In the genomic region with DNA sequence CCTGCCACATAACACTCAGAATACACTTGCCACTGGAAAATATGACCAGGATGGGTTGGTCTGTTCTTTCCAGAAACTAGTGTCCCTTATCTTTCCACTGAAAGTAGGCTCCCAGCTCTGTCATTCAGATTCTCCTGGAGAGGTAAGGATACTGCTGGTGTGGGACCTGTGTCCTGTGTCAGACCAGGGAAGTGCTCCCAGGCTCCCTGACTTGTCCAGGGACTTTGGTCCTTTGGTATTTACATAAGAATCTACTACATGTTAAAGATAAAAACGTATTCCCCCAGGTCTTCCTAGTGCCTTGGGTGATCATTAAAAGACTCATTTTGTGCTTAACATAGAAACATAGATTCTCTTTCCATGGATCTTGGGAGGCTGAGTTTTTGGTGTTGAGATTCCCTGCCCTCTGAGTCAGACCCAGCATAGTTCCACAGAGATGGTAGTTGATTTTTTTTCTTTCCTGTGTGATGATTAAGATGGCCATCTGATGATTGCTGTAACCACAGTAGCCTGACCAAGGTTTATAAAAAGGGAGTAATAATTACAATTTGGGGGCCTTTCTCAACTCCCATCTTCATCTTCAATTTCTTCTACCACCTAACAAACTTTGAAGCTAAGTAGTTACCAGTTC, we compare ENCODE assay signal across 1 cellular context.
TF ChIP-seq lines count a peak whose summit lies in the region.

No MANE protein-coding gene starts in this region.

TF ChIP-seq in GM23338, 12 proteins besides CTCF, POLR2A, EP300 and RAD21 (continued from another document):
- TF ChIP-seq, protein P1, sequence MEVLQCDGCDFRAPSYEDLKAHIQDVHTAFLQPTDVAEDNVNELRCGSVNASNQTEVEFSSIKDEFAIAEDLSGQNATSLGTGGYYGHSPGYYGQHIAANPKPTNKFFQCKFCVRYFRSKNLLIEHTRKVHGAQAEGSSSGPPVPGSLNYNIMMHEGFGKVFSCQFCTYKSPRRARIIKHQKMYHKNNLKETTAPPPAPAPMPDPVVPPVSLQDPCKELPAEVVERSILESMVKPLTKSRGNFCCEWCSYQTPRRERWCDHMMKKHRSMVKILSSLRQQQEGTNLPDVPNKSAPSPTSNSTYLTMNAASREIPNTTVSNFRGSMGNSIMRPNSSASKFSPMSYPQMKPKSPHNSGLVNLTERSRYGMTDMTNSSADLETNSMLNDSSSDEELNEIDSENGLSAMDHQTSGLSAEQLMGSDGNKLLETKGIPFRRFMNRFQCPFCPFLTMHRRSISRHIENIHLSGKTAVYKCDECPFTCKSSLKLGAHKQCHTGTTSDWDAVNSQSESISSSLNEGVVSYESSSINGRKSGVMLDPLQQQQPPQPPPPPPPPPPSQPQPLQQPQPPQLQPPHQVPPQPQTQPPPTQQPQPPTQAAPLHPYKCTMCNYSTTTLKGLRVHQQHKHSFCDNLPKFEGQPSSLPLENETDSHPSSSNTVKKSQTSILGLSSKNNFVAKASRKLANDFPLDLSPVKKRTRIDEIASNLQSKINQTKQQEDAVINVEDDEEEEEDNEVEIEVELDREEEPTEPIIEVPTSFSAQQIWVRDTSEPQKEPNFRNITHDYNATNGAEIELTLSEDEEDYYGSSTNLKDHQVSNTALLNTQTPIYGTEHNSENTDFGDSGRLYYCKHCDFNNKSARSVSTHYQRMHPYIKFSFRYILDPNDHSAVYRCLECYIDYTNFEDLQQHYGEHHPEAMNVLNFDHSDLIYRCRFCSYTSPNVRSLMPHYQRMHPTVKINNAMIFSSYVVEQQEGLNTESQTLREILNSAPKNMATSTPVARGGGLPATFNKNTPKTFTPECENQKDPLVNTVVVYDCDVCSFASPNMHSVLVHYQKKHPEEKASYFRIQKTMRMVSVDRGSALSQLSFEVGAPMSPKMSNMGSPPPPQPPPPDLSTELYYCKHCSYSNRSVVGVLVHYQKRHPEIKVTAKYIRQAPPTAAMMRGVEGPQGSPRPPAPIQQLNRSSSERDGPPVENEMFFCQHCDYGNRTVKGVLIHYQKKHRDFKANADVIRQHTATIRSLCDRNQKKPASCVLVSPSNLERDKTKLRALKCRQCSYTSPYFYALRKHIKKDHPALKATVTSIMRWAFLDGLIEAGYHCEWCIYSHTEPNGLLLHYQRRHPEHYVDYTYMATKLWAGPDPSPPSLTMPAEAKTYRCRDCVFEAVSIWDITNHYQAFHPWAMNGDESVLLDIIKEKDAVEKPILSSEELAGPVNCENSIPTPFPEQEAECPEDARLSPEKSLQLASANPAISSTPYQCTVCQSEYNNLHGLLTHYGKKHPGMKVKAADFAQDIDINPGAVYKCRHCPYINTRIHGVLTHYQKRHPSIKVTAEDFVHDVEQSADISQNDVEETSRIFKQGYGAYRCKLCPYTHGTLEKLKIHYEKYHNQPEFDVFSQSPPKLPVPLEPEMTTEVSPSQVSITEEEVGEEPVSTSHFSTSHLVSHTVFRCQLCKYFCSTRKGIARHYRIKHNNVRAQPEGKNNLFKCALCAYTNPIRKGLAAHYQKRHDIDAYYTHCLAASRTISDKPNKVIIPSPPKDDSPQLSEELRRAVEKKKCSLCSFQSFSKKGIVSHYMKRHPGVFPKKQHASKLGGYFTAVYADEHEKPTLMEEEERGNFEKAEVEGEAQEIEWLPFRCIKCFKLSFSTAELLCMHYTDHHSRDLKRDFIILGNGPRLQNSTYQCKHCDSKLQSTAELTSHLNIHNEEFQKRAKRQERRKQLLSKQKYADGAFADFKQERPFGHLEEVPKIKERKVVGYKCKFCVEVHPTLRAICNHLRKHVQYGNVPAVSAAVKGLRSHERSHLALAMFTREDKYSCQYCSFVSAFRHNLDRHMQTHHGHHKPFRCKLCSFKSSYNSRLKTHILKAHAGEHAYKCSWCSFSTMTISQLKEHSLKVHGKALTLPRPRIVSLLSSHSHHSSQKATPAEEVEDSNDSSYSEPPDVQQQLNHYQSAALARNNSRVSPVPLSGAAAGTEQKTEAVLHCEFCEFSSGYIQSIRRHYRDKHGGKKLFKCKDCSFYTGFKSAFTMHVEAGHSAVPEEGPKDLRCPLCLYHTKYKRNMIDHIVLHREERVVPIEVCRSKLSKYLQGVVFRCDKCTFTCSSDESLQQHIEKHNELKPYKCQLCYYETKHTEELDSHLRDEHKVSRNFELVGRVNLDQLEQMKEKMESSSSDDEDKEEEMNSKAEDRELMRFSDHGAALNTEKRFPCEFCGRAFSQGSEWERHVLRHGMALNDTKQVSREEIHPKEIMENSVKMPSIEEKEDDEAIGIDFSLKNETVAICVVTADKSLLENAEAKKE (CRISPR knock-in tag; IDR thresholded peaks at IDR 0.05), result no peak
